ENCODE assay signal across 8 cellular contexts in the genomic region with DNA sequence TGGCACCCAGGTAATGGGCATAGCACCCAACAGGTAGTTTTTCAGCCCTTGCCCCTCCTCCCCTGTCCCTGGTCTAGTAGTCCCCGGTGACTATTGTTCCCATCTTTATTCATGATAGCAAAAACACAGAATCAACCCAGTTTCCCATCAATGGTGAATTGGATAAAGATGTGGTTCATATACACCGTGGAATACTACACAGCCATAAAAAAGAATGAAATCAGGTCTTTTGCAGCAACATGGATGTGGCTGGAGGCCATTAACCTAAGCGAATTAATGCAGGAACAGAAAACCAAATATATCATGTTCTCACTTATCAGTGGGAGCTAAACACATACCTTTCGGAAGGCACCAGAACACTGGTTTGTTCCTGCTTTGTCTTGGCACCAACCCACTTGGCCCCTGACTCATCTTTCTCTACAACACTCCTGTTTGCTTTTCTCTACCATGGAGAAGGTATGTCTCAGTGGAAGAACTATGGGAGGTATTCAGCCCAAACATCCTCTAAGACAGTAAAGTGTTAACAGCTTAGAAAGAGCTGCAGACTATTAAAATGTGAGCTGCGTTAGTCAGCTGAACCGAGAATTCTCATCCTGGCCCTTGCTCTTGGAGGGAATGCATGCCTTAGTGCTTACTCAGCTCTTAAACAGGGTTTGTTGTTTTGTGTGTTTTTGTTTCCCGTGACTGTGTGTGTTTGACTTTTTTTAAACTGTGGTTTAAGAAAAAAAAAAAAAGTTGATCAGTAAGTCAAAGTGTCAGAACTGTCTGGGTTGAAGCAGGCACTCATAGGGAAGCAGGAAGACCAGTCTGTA.
DNase-seq lines count a peak whose midpoint lies in the region; ATAC-seq and TF ChIP-seq lines count a peak whose summit lies in the region.

No MANE protein-coding gene starts in this region.

- H3K4me3 Mint-ChIP-seq in activated CD8-positive, alpha-beta T cell treated with anti-CD3 and anti-CD28 coated beads for 36 hours: peak overlapping the region; percentile 48

- H3K27me3 ChIP-seq in foreskin keratinocyte: no peaks in the 10 kb centered on the region

- DNase-seq in ACHN (peak; percentile 98), HFF-Myc (ENCODE audit: extremely low read depth, low read depth) (peak; percentile 95), foreskin keratinocyte (peak; percentile 100), omental fat pad (ENCODE audit: low spot score) (no peak)
- no peak for DNase-seq in activated CD8-positive, alpha-beta T cell treated with anti-CD3 and anti-CD28 coated beads for 36 hours

- peaks cover 51% of the 10 kb centered on the region for H3K4me1 Mint-ChIP-seq in activated CD8-positive, alpha-beta T cell treated with anti-CD3 and anti-CD28 coated beads for 36 hours (ENCODE audit: low read depth)

- POLR2A ChIA-PET in activated CD8-positive, alpha-beta T cell treated with anti-CD3 and anti-CD28 coated beads for 36 hours (lab: Charles Lee): interaction anchor here (0.5 to 2.9 kb wide), 8 partner anchors 10 to 320 kb away, joined by 3 to 12 read pairs (median 4); no protein-coding TSS in a partner anchor

- no peaks in the 10 kb centered on the region for H3K9me3 Mint-ChIP-seq in activated CD8-positive, alpha-beta T cell treated with anti-CD3 and anti-CD28 coated beads for 36 hours

- TF ChIP-seq CTCF in HFF-Myc (IDR thresholded peaks at IDR 0.05; ENCODE audit: low read depth, low read length, missing control alignments): no peak
- TF ChIP-seq CTCF in activated CD8-positive, alpha-beta T cell treated with anti-CD3 and anti-CD28 coated beads for 36 hours (IDR thresholded peaks at IDR 0.05): no peak
- no peak for TF ChIP-seq CTCF in foreskin keratinocyte (conservative IDR thresholded peaks at IDR 0.05)
- TF ChIP-seq CTCF in omental fat pad (IDR thresholded peaks at IDR 0.05): no peak

- H3K27me3 Mint-ChIP-seq in activated CD8-positive, alpha-beta T cell treated with anti-CD3 and anti-CD28 coated beads for 36 hours: no peaks in the 10 kb centered on the region

- H3K4me3 ChIP-seq in HFF-Myc (replicated peaks; ENCODE audit: low read depth, low read length): no peak overlapping the region

- no peaks in the 10 kb centered on the region for H3K36me3 Mint-ChIP-seq in activated CD8-positive, alpha-beta T cell treated with anti-CD3 and anti-CD28 coated beads for 36 hours (ENCODE audit: low read depth)

- ATAC-seq in activated CD8-positive, alpha-beta T cell treated with anti-CD3 and anti-CD28 coated beads for 36 hours: peak; percentile 3
- ATAC-seq in foreskin keratinocyte (peak; percentile 97), omental fat pad (ENCODE audit: low FRiP score) (peak; percentile 84), HG03097 (IDR thresholded peaks at IDR 0.05; ENCODE audit: low FRiP score, unreplicated experiment) (no peak), GM18873 (IDR thresholded peaks at IDR 0.05; ENCODE audit: low FRiP score, unreplicated experiment) (no peak), HG03342 (IDR thresholded peaks at IDR 0.05; ENCODE audit: unreplicated experiment) (no peak)

- H3K4me1 ChIP-seq in foreskin keratinocyte: peaks cover 8% of the 10 kb centered on the region

- in situ Hi-C loops in ACHN (cut with HindIII; ENCODE audit: low pct_ligation_motif_present, low pct_unique_long_range_greater_than_20kb, low sequenced_read_pairs): no loop called here

- peak overlapping the region; percentile 95 for H3K27ac Mint-ChIP-seq in activated CD8-positive, alpha-beta T cell treated with anti-CD3 and anti-CD28 coated beads for 36 hours

- peak overlapping the region; percentile 58 for H3K27ac ChIP-seq in foreskin keratinocyte

- CTCF ChIA-PET in activated CD8-positive, alpha-beta T cell treated with anti-CD3 and anti-CD28 coated beads for 36 hours (lab: Charles Lee): interaction anchor here (0.6 to 1.4 kb wide), 6 partner anchors 20 to 444 kb away, joined by 3 to 4 read pairs (median 4); no protein-coding TSS in a partner anchor

- intact Hi-C loops in activated CD8-positive, alpha-beta T cell treated with anti-CD3 and anti-CD28 coated beads for 36 hours (cut with micrococcal nuclease): loop anchor here (2.0 kb wide), 1 partner anchor 43 kb away; no protein-coding TSS in a partner anchor

Comparison
In these comparisons a context has a peak if more than half of its experiments do, and no peak if none do; other contexts are left out.
1. DNase-seq: peak in ACHN (single experiment), HFF-Myc (single experiment) and foreskin keratinocyte (2 of 2); none in activated CD8-positive, alpha-beta T cell treated with anti-CD3 and anti-CD28 coated beads for 36 hours (single experiment) and omental fat pad (single experiment).
2. ATAC-seq: peak in activated CD8-positive, alpha-beta T cell treated with anti-CD3 and anti-CD28 coated beads for 36 hours (single experiment), foreskin keratinocyte (single experiment) and omental fat pad (single experiment); none in HG03097 (single experiment), GM18873 (single experiment) and HG03342 (single experiment).